Comparison of ENCODE assay signal across 10 cellular contexts in the genomic region with DNA sequence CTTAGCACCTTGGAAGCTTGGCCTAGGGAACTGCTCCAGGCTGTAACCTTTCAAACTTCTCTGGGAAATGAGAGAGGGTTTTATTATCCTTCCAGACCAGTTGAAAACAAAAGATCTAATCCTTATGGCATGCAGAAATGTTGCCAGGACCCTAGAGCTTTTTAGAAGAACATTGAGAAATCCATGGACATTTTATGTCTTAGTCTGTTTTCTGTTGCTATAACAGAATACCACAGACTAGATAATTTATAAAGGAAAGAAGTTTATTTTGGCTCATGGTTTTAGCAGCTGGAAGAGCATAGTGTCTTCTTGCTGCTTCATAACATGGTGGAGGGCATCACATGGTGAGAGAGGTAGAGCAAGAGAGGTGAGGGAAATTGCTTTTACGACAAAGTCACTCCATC. TPM values are rescaled to one million over a fixed set of nuclear protein-coding genes. Genes with fewer than 3 reads are reported as not detected.
A peak's percentile ranks its signal among the peaks of the same experiment; 100 is the strongest.
DNase-seq lines count a peak whose midpoint lies in the region; ATAC-seq and TF ChIP-seq lines count a peak whose summit lies in the region.
"Had no signal": no experiment of that assay in that cellular context is flagged by ENCODE, and none has a peak within 500 bp of the region (broad histone marks: within the 10 kb centered on the region; RNA-seq: fewer than 3 reads in every experiment).

No MANE protein-coding gene starts in this region.

- H3K4me3 ChIP-seq in brain microvascular endothelial cell (ENCODE audit: low read depth, low read length) (no peak overlapping the region), smooth muscle cell (no peak overlapping the region)

- no peak overlapping the region for H3K9ac ChIP-seq in smooth muscle cell (ENCODE audit: low read depth)

- H3K27me3 ChIP-seq in brain microvascular endothelial cell (replicated peaks) (no peaks in the 10 kb centered on the region), layer of hippocampus (ENCODE audit: control insufficient read depth, insufficient read depth, low read length) (no peaks in the 10 kb centered on the region), smooth muscle cell (ENCODE audit: low read depth) (no peaks in the 10 kb centered on the region)

- peaks cover 68% of the 10 kb centered on the region for H3K79me2 ChIP-seq in smooth muscle cell (ENCODE audit: low read depth)

- no peak overlapping the region for H2AFZ ChIP-seq in smooth muscle cell (ENCODE audit: low read depth)

- peaks cover 13% of the 10 kb centered on the region for H3K4me1 ChIP-seq in smooth muscle cell (ENCODE audit: low read depth)

- ATAC-seq in HG03378 (IDR thresholded peaks at IDR 0.05; ENCODE audit: unreplicated experiment) (no peak), HG03432 (IDR thresholded peaks at IDR 0.05; ENCODE audit: unreplicated experiment) (no peak), GM19467 (IDR thresholded peaks at IDR 0.05; ENCODE audit: unreplicated experiment) (no peak)

- H3K27ac ChIP-seq in brain microvascular endothelial cell = peak overlapping the region; percentile 94
- peak overlapping the region; percentile 32 for H3K27ac ChIP-seq in layer of hippocampus (ENCODE audit: low read depth, low read length)
- H3K27ac ChIP-seq in smooth muscle cell (ENCODE audit: low read depth) = peak overlapping the region; percentile 46

- no peaks in the 10 kb centered on the region for H3K9me3 ChIP-seq in smooth muscle cell (replicated peaks; ENCODE audit: low read depth)

- H3K36me3 ChIP-seq in brain microvascular endothelial cell (replicated peaks) (no peaks in the 10 kb centered on the region), smooth muscle cell (ENCODE audit: low read depth) (no peaks in the 10 kb centered on the region)

- H4K20me1 ChIP-seq in smooth muscle cell (ENCODE audit: low read depth) = peaks cover 46% of the 10 kb centered on the region

- peak overlapping the region; percentile 22 for H3K4me2 ChIP-seq in smooth muscle cell

- in situ Hi-C loops in brain microvascular endothelial cell (cut with HindIII; ENCODE audit: low pct_ligation_motif_present, low sequenced_read_pairs) = no loop called here

- no peak for TF ChIP-seq CTCF in brain microvascular endothelial cell (IDR thresholded peaks at IDR 0.05; ENCODE audit: low read depth, low read length, missing control alignments)
- TF ChIP-seq CTCF in smooth muscle cell (IDR thresholded peaks at IDR 0.05; ENCODE audit: borderline replicate concordance, insufficient read depth, poor library complexity, severe bottlenecking) = no peak

- peaks cover 16% of the 10 kb centered on the region for H3F3A ChIP-seq in smooth muscle cell (ENCODE audit: low read depth)

- WGBS in smooth muscle cell (ENCODE audit: low lambda C conversion rate) = 65% methylated on average over 1 of the region's 1 CpG

- DNase-seq in GM03348 (ENCODE audit: low spot score) (peak; percentile 72), brain microvascular endothelial cell (peak; percentile 89), smooth muscle cell (lab: John Stamatoyannopoulos, UW; ENCODE audit: unreplicated experiment) (no peak), DMS153 (lab: John Stamatoyannopoulos, UW) (no peak)
- DNase-seq: NCI-H1417 treated with DMSO at 0.1 percent for 48 hours; stimulated activated CD8-positive, alpha-beta memory T cell treated with anti-CD3 and anti-CD28 coated beads, Interleukin-4, amount 100 ng/mL, for 48 hours had no signal

RNA-seq across cellular contexts. Expression of a gene that starts 25.8 kb away (rescaled TPM):
- total RNA-seq in smooth muscle cell = 112 and 117 TPM in 2 replicates
- polyA plus RNA-seq in smooth muscle cell = 64.4 and 66.7 TPM in 2 replicates

Comparison
In these comparisons a context has a peak if more than half of its experiments do, and no peak if none do; other contexts are left out.
1. DNase-seq: peak in GM03348 (single experiment) and brain microvascular endothelial cell (single experiment); none in smooth muscle cell (single experiment) and DMS153 (single experiment).
2. H3K27ac ChIP-seq: peak in every context shown above with its lines; median percentile 94 in brain microvascular endothelial cell; 46 in smooth muscle cell; 32 in layer of hippocampus.